18 cellular contexts compared by ENCODE assay signal in the genomic region with DNA sequence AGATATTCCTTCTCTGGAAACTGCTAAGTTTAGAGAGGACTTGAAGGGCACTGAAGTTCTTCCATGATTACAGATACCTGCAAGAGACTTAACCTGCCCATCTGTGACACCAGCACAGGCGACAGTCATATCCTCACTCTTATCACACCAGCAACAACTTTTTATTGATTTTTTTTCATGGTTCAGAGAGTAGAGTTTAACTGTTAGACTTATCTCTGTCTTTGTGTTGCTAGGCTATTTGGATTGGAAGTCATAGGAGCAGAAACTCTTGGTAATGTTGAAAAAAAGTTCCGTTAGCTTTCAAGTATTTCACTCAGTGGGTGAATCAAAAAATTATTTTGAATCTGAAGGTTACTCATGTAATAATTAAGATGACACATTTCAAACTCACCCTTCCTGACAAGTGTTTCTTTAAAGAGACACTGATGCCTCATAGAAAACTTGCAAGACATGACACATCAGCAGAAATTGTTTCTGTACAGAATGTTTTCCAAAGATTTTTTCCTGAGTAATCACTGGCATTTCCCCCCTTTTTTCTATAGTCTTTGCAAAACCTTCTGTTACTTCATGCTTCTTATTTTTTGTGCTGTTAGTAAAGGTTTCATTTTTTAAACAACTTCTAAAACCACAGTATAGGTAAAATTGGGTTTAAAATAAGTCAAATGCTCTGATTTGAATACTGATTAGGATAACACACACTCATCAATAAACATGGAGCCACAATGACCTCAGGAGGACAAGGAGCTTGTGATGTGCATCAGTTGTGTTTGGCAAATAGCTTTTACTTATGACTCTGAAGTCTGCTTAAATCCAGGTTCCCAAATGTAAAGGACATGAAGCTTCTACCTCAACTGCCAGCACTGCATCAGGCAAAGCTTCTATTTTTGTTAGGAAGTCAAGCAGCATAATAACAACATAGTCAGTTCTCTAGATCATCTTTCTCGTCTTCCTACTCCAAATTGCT.
A peak's percentile ranks its signal among the peaks of the same experiment; 100 is the strongest.
DNase-seq lines count a peak whose midpoint lies in the region; ATAC-seq, FAIRE-seq and TF ChIP-seq lines count a peak whose summit lies in the region.
"Had no signal": no experiment of that assay in that cellular context is flagged by ENCODE, and none has a peak within 500 bp of the region (broad histone marks: within the 10 kb centered on the region; RNA-seq: fewer than 3 reads in every experiment).

No MANE protein-coding gene starts in this region.

- H3K4me3 Mint-ChIP-seq in activated CD4-positive, alpha-beta memory T cell treated with anti-CD3 and anti-CD28 coated beads, Interleukin-2, amount 10 ng/mL, durations not matched to agents 7 days and 5 days = no peak overlapping the region
- H3K4me3 Mint-ChIP-seq: activated CD4-positive, alpha-beta memory T cell treated with anti-CD3 and anti-CD28 coated beads for 36 hours; activated T-helper 1 cell treated with anti-CD3 and anti-CD28 coated beads, Interleukin-12 subunit alpha, Interleukin-12 subunit beta, Interleukin-2, Interleukin-4 antibody, amounts not matched to agents 30 ng/mL and 10 ng/mL and 1 ng/mL, durations not matched to agents 14 hours and 24 hours and 36 hours; naive B cell had no signal

- FAIRE-seq in bronchial epithelial cell (lab: Jason Lieb, UNC) = no peak
- FAIRE-seq: GM19239 had no signal

- H3K27me3 Mint-ChIP-seq in activated CD4-positive, alpha-beta memory T cell treated with anti-CD3 and anti-CD28 coated beads, Interleukin-2, amount 10 ng/mL, durations not matched to agents 7 days and 5 days = no peaks in the 10 kb centered on the region
- H3K27me3 Mint-ChIP-seq: activated CD4-positive, alpha-beta memory T cell treated with anti-CD3 and anti-CD28 coated beads for 36 hours; naive B cell had no signal

- H3K36me3 ChIP-seq in bronchial epithelial cell (ENCODE audit: control insufficient read depth, insufficient read depth, low read length) = no peaks in the 10 kb centered on the region
- H3K36me3 ChIP-seq: BE2C, colonic mucosa had no signal

- POLR2A ChIA-PET in activated CD4-positive, alpha-beta memory T cell treated with anti-CD3 and anti-CD28 coated beads, Interleukin-2, amount 10 ng/mL, durations not matched to agents 7 days and 5 days (lab: Charles Lee) = no interaction called here

- no peak for ATAC-seq in activated CD4-positive, CD25-positive, alpha-beta regulatory T cell treated with anti-CD3 and anti-CD28 coated beads, Interleukin-2, amount 50 U/mL, for 24 hours
- ATAC-seq in GM19397 (IDR thresholded peaks at IDR 0.05; ENCODE audit: unreplicated experiment) = no peak
- ATAC-seq: esophagus mucosa had no signal

- H3K4me1 Mint-ChIP-seq in activated CD4-positive, alpha-beta memory T cell treated with anti-CD3 and anti-CD28 coated beads, Interleukin-2, amount 10 ng/mL, durations not matched to agents 7 days and 5 days = no peaks in the 10 kb centered on the region
- H3K4me1 Mint-ChIP-seq: naive B cell had no signal

- H3K27ac Mint-ChIP-seq in activated CD4-positive, alpha-beta memory T cell treated with anti-CD3 and anti-CD28 coated beads, Interleukin-2, amount 10 ng/mL, durations not matched to agents 7 days and 5 days = no peak overlapping the region
- H3K27ac Mint-ChIP-seq: activated CD4-positive, alpha-beta memory T cell treated with anti-CD3 and anti-CD28 coated beads for 36 hours; activated T-helper 1 cell treated with anti-CD3 and anti-CD28 coated beads, Interleukin-12 subunit alpha, Interleukin-12 subunit beta, Interleukin-2, Interleukin-4 antibody, amounts not matched to agents 30 ng/mL and 10 ng/mL and 1 ng/mL, durations not matched to agents 14 hours and 24 hours and 36 hours; naive B cell had no signal

- H3K4me3 ChIP-seq in bronchial epithelial cell (ENCODE audit: low read depth, low read length) = no peak overlapping the region
- H3K4me3 ChIP-seq: colonic mucosa had no signal

- H3K27me3 ChIP-seq in bronchial epithelial cell (ENCODE audit: control insufficient read depth, insufficient read depth, low read length) = no peaks in the 10 kb centered on the region
- H3K27me3 ChIP-seq: BE2C, colonic mucosa had no signal

- TF ChIP-seq CTCF in bronchial epithelial cell (IDR thresholded peaks at IDR 0.05; ENCODE audit: insufficient read depth, low read length, severe bottlenecking) = no peak

- no peaks in the 10 kb centered on the region for H3K9me3 Mint-ChIP-seq in activated CD4-positive, alpha-beta memory T cell treated with anti-CD3 and anti-CD28 coated beads, Interleukin-2, amount 10 ng/mL, durations not matched to agents 7 days and 5 days
- H3K9me3 Mint-ChIP-seq: activated CD4-positive, alpha-beta memory T cell treated with anti-CD3 and anti-CD28 coated beads for 36 hours; activated T-helper 1 cell treated with anti-CD3 and anti-CD28 coated beads, Interleukin-12 subunit alpha, Interleukin-12 subunit beta, Interleukin-2, Interleukin-4 antibody, amounts not matched to agents 30 ng/mL and 10 ng/mL and 1 ng/mL, durations not matched to agents 14 hours and 24 hours and 36 hours had no signal

- peak; percentile 68 for DNase-seq in AG20443 (ENCODE audit: low spot score)
- peak; percentile 37 for DNase-seq in M059J (ENCODE audit: low read depth)
- peak; percentile 90 for DNase-seq in bronchial epithelial cell (ENCODE audit: low read depth)
- peak; percentile 36 for DNase-seq in kidney glomerular epithelial cell (lab: John Stamatoyannopoulos, UW)
- DNase-seq in activated CD4-positive, alpha-beta memory T cell treated with anti-CD3 and anti-CD28 coated beads, Interleukin-2, amount 10 ng/mL, durations not matched to agents 7 days and 5 days = no peak
- DNase-seq in stimulated activated CD4-positive, alpha-beta T cell treated with anti-CD3 and anti-CD28 coated beads, Interleukin-4, amount 100 ng/mL, for 4 hours = no peak
- DNase-seq: activated CD4-positive, alpha-beta memory T cell treated with anti-CD3 and anti-CD28 coated beads for 36 hours; BE2C; colonic mucosa; Karpas-422; naive B cell; NCI-H1436 treated with DMSO at 0.1 percent for 48 hours; NCI-H345 had no signal

- no peaks in the 10 kb centered on the region for H3K36me3 Mint-ChIP-seq in activated CD4-positive, alpha-beta memory T cell treated with anti-CD3 and anti-CD28 coated beads, Interleukin-2, amount 10 ng/mL, durations not matched to agents 7 days and 5 days (ENCODE audit: low read depth)
- H3K36me3 Mint-ChIP-seq: activated CD4-positive, alpha-beta memory T cell treated with anti-CD3 and anti-CD28 coated beads for 36 hours; naive B cell had no signal

- CTCF ChIA-PET in activated CD4-positive, alpha-beta memory T cell treated with anti-CD3 and anti-CD28 coated beads, Interleukin-2, amount 10 ng/mL, durations not matched to agents 7 days and 5 days (lab: Charles Lee) = no interaction called here

Comparison
In these comparisons a context has a peak if more than half of its experiments do, and no peak if none do; other contexts are left out.
1. DNase-seq: peak in AG20443 (single experiment), M059J (single experiment), bronchial epithelial cell (single experiment) and kidney glomerular epithelial cell (single experiment); none in activated CD4-positive, alpha-beta memory T cell treated with anti-CD3 and anti-CD28 coated beads, Interleukin-2, amount 10 ng/mL, durations not matched to agents 7 days and 5 days (single experiment) and stimulated activated CD4-positive, alpha-beta T cell treated with anti-CD3 and anti-CD28 coated beads, Interleukin-4, amount 100 ng/mL, for 4 hours (0 of 2).